10 cellular contexts compared by ENCODE assay signal in genomic region chr6:167501831-167502385, GRCh38.
DNase-seq lines count a peak whose midpoint lies in the region; ATAC-seq and TF ChIP-seq lines count a peak whose summit lies in the region.
"Had no signal": no experiment of that assay in that cellular context is flagged by ENCODE, and none has a peak within 500 bp of the region (broad histone marks: within the 10 kb centered on the region; RNA-seq: fewer than 3 reads in every experiment).

No MANE protein-coding gene starts in this region.

- no peak overlapping the region for H3K27ac ChIP-seq in SK-N-SH (ENCODE audit: low read depth in 2 of 2, low read length in 1 of 2)
- H3K27ac ChIP-seq in esophagus squamous epithelium, result no peak overlapping the region
- H3K27ac ChIP-seq in thyroid gland, result no peak overlapping the region
- H3K27ac ChIP-seq: C4-2B had no signal

- DNase-seq in SK-N-SH, result peak; percentile 59
- peak; percentile 28 to 79 for DNase-seq in NCI-H526 (lab: John Stamatoyannopoulos, UW)
- DNase-seq in esophagus squamous epithelium (lab: John Stamatoyannopoulos, UW), result no peak
- peak; percentile 23 to 45 for DNase-seq in thyroid gland
- DNase-seq in GM19238 (ENCODE audit: insufficient read length, low spot score), result no peak
- DNase-seq in glomerular visceral epithelial cell (ENCODE audit: extremely low spot score), result no peak
- DNase-seq in G401 (ENCODE audit: low spot score), result no peak
- DNase-seq: NCI-H446 treated with DMSO at 0.1 percent for 48 hours had no signal

- no peaks in the 10 kb centered on the region for H3K79me2 ChIP-seq in SK-N-SH (ENCODE audit: insufficient read depth)

- no peak for TF ChIP-seq EP300 in SK-N-SH (IDR thresholded peaks at IDR 0.05; ENCODE audit: borderline replicate concordance in 1 of 2, low read depth in 1 of 2, low read length in 1 of 2)

- H3K4me3 ChIP-seq in SK-N-SH (ENCODE audit: low read depth in 2 of 2, low read length in 1 of 2) (no peak overlapping the region), esophagus squamous epithelium (no peak overlapping the region), thyroid gland (replicated peaks in 1 of 3) (no peak overlapping the region)

- no peaks in the 10 kb centered on the region for H4K20me1 ChIP-seq in SK-N-SH (ENCODE audit: insufficient read depth)

- H3F3A ChIP-seq in SK-N-SH (replicated peaks; ENCODE audit: insufficient read depth), result no peaks in the 10 kb centered on the region

- no peak overlapping the region for H3K9ac ChIP-seq in SK-N-SH

- WGBS in SK-N-SH (ENCODE audit: low lambda C conversion rate), result 50% methylated on average over 17 of the region's 19 CpGs
- WGBS in esophagus squamous epithelium, 2 donors, result 62 to 69% methylated on average over 15 to 19 of the region's 19 CpGs
- 70 to 73% methylated on average over 18 to 19 of the region's 19 CpGs for WGBS in thyroid gland, 2 donors

- H3K9me2 ChIP-seq in SK-N-SH, result no peaks in the 10 kb centered on the region

- in situ Hi-C loops in G401 (cut with HindIII; ENCODE audit: low sequenced_read_pairs), result no loop called here

- TF ChIP-seq POLR2A in esophagus squamous epithelium (IDR thresholded peaks at IDR 0.05) (no peak), thyroid gland (IDR thresholded peaks at IDR 0.05) (no peak)

- no peaks in the 10 kb centered on the region for H3K36me3 ChIP-seq in SK-N-SH (replicated peaks in 1 of 2; ENCODE audit: control insufficient read depth in 1 of 2, insufficient read depth in 2 of 2, low read length in 1 of 2)
- no peaks in the 10 kb centered on the region for H3K36me3 ChIP-seq in esophagus squamous epithelium
- H3K36me3 ChIP-seq in thyroid gland, result no peaks in the 10 kb centered on the region

- no peak overlapping the region for H2AFZ ChIP-seq in SK-N-SH (ENCODE audit: low read depth)

- ATAC-seq in SK-N-SH treated with all-trans-retinoic acid at 6 μM for 48 hours, result no peak

- H3K27me3 ChIP-seq in SK-N-SH (ENCODE audit: insufficient read depth) (no peaks in the 10 kb centered on the region), esophagus squamous epithelium (no peaks in the 10 kb centered on the region), thyroid gland (no peaks in the 10 kb centered on the region)

- TF ChIP-seq RAD21 in SK-N-SH (IDR thresholded peaks at IDR 0.05; ENCODE audit: low read length), result peak; percentile 56

- H3K9me3 ChIP-seq in SK-N-SH, result no peaks in the 10 kb centered on the region
- no peaks in the 10 kb centered on the region for H3K9me3 ChIP-seq in esophagus squamous epithelium
- H3K9me3 ChIP-seq in thyroid gland, result no peaks in the 10 kb centered on the region

- intact Hi-C loops in esophagus squamous epithelium (cut with DNase I), result no loop called here
- intact Hi-C loops in thyroid gland (cut with DNase I), result no loop called here

- no peaks in the 10 kb centered on the region for H3K4me1 ChIP-seq in SK-N-SH (ENCODE audit: control insufficient read depth in 1 of 2, insufficient read depth in 2 of 2, low read depth in 1 of 2, low read length in 1 of 2)
- peaks cover 0 to 18% (median 0%) of the 10 kb centered on the region in 3 donors for H3K4me1 ChIP-seq in esophagus squamous epithelium
- no peaks in the 10 kb centered on the region for H3K4me1 ChIP-seq in thyroid gland

- TF ChIP-seq CTCF in SK-N-SH (IDR thresholded peaks at IDR 0.05) (no peak), esophagus squamous epithelium (IDR thresholded peaks at IDR 0.05) (peak in 4 of 6 experiments; percentile 22 to 57 (median 26)), thyroid gland (IDR thresholded peaks at IDR 0.05) (peak in 4 of 6 experiments; percentile 30 to 49 (median 45))

- CTCF ChIA-PET in SK-N-SH (lab: Yijun Ruan, JAX), result no interaction called here

- H3K4me2 ChIP-seq in SK-N-SH, result no peak overlapping the region

- POLR2A ChIA-PET in SK-N-SH (lab: Yijun Ruan, JAX), result no interaction called here

TF ChIP-seq in SK-N-SH, 30 proteins besides CTCF, POLR2A, EP300 and RAD21:
- TF ChIP-seq MEF2A (IDR thresholded peaks at IDR 0.05; ENCODE audit: borderline replicate concordance, low read depth) (no peak), SMC3 (IDR thresholded peaks at IDR 0.05; ENCODE audit: low read depth, low read length) (peak; percentile 22; the same call in 1 of the 2 replicates), RFX5 (IDR thresholded peaks at IDR 0.05; ENCODE audit: low read length) (no peak), GATA2 (CRISPR knock-in tag; IDR thresholded peaks at IDR 0.05) (0 out of 2 replicates have a peak, but pooled peaks have one; percentile 13), IRF3 (IDR thresholded peaks at IDR 0.05; ENCODE audit: low read depth, low read length) (no peak), FOXM1 (IDR thresholded peaks at IDR 0.05; ENCODE audit: low read depth) (no peak), SIN3A (IDR thresholded peaks at IDR 0.05; ENCODE audit: borderline replicate concordance, low read depth, low read length) (no peak), NFIC (IDR thresholded peaks at IDR 0.05; ENCODE audit: borderline replicate concordance) (no peak)

TF ChIP-seq in SK-N-SH treated with all-trans-retinoic acid at 6 μM for 48 hours, 23 proteins besides CTCF, POLR2A, EP300 and RAD21:
- TF ChIP-seq CSDC2 (CRISPR knock-in tag; IDR thresholded peaks at IDR 0.05), result no peak
- no peak for TF ChIP-seq SNAI2 (CRISPR knock-in tag; IDR thresholded peaks at IDR 0.05)
- TF ChIP-seq POU6F1 (CRISPR knock-in tag; IDR thresholded peaks at IDR 0.05; ENCODE audit: borderline replicate concordance, low read depth), result no peak
- no peak for TF ChIP-seq ZFP30 (CRISPR knock-in tag; IDR thresholded peaks at IDR 0.05)
- no peak for TF ChIP-seq ZNF70 (CRISPR knock-in tag; IDR thresholded peaks at IDR 0.05)
- TF ChIP-seq CREB5 (CRISPR knock-in tag; IDR thresholded peaks at IDR 0.05; ENCODE audit: low read depth), result no peak
- no peak for TF ChIP-seq ARNTL (CRISPR knock-in tag; IDR thresholded peaks at IDR 0.05; ENCODE audit: borderline replicate concordance, low read depth)
- TF ChIP-seq PATZ1 (CRISPR knock-in tag; IDR thresholded peaks at IDR 0.05; ENCODE audit: borderline replicate concordance), result no peak
- TF ChIP-seq ZC3H10 (CRISPR knock-in tag; IDR thresholded peaks at IDR 0.05), result no peak
- TF ChIP-seq GLIS3 (CRISPR knock-in tag; IDR thresholded peaks at IDR 0.05), result no peak
- no peak for TF ChIP-seq TCF4 (CRISPR knock-in tag; IDR thresholded peaks at IDR 0.05; ENCODE audit: borderline replicate concordance)
- TF ChIP-seq OSR1 (CRISPR knock-in tag; IDR thresholded peaks at IDR 0.05), result no peak
- TF ChIP-seq ZFP3 (CRISPR knock-in tag; IDR thresholded peaks at IDR 0.05), result no peak
- no peak for TF ChIP-seq ZNF8 (CRISPR knock-in tag; IDR thresholded peaks at IDR 0.05)
- no peak for TF ChIP-seq PPARA (CRISPR knock-in tag; IDR thresholded peaks at IDR 0.05; ENCODE audit: borderline replicate concordance)
- no peak for TF ChIP-seq TOX (CRISPR knock-in tag; IDR thresholded peaks at IDR 0.05; ENCODE audit: borderline replicate concordance)
- TF ChIP-seq ZNF565 (CRISPR knock-in tag; conservative IDR thresholded peaks at IDR 0.05; ENCODE audit: low read depth), result no peak
TF ChIP-seq in SK-N-SH treated with all-trans-retinoic acid at 6 μM for 48 hours: peak in this region for 0.

Comparison
In these comparisons a context has a peak if more than half of its experiments do, and no peak if none do; other contexts are left out.
1. DNase-seq: peak in SK-N-SH (single experiment), NCI-H526 (2 of 2) and thyroid gland (2 of 2); none in esophagus squamous epithelium (single experiment), GM19238 (single experiment), glomerular visceral epithelial cell (single experiment) and G401 (single experiment).